Comparison of ENCODE assay signal across 13 cellular contexts in genomic region chr1:116852910-116853309, GRCh38. TPM values are rescaled to one million over a fixed set of nuclear protein-coding genes. Genes with fewer than 3 reads are reported as not detected.
DNase-seq lines count a peak whose midpoint lies in the region; ATAC-seq and TF ChIP-seq lines count a peak whose summit lies in the region.
"Had no signal": no experiment of that assay in that cellular context is flagged by ENCODE, and none has a peak within 500 bp of the region (broad histone marks: within the 10 kb centered on the region; RNA-seq: fewer than 3 reads in every experiment).

No MANE protein-coding gene starts in this region.

- H3K4me3 ChIP-seq in mesodermal cell (ENCODE audit: extremely low read depth, insufficient read depth, low read length, poor library complexity, severe bottlenecking), result no peak overlapping the region
- H3K4me3 ChIP-seq: cardiac muscle cell, SJSA1 had no signal

- H3K9me3 Mint-ChIP-seq in chondrocyte (ENCODE audit: low read depth), result no peaks in the 10 kb centered on the region

- peaks cover 68% of the 10 kb centered on the region for H3K4me1 ChIP-seq in mesodermal cell (ENCODE audit: control insufficient read depth, insufficient read depth, low read length, poor library complexity, severe bottlenecking)
- H3K4me1 ChIP-seq: SJSA1 had no signal

- WGBS in mesodermal cell (ENCODE audit: insufficient coverage in 2 of 2), 2 experiments, result 60 to 73% methylated on average over 1 of the region's 3 CpGs

- H3K4me1 Mint-ChIP-seq in chondrocyte (ENCODE audit: low read depth), result peaks cover 80% of the 10 kb centered on the region

- no peaks in the 10 kb centered on the region for H3K36me3 Mint-ChIP-seq in chondrocyte (ENCODE audit: low read depth)

- H3K27ac ChIP-seq in mesodermal cell (ENCODE audit: low read depth, low read length, severe bottlenecking), result peak overlapping the region; percentile 88
- H3K27ac ChIP-seq: SJSA1 had no signal

- no peak for ATAC-seq in HG03025 (IDR thresholded peaks at IDR 0.05; ENCODE audit: low FRiP score, unreplicated experiment)

- peak overlapping the region; percentile 94 for H3K27ac Mint-ChIP-seq in chondrocyte (ENCODE audit: unreplicated experiment)

- H3K27me3 Mint-ChIP-seq in chondrocyte (ENCODE audit: low read depth), result no peaks in the 10 kb centered on the region

- no peaks in the 10 kb centered on the region for H3K36me3 ChIP-seq in mesodermal cell (ENCODE audit: control insufficient read depth, insufficient read depth, low read length)
- H3K36me3 ChIP-seq: cardiac muscle cell, SJSA1 had no signal

- no peak overlapping the region for H3K4me3 Mint-ChIP-seq in chondrocyte (ENCODE audit: unreplicated experiment)

- no peaks in the 10 kb centered on the region for H3K9me3 ChIP-seq in mesodermal cell (ENCODE audit: control insufficient read depth, low read length)
- H3K9me3 ChIP-seq: SJSA1 had no signal

- DNase-seq in Daoy (ENCODE audit: low read depth) (peak; percentile 91), NCI-H146 treated with DMSO at 0.1 percent for 48 hours (lab: John Stamatoyannopoulos, UW; ENCODE audit: unreplicated experiment) (peak; percentile 5), chondrocyte (ENCODE audit: low spot score) (no peak), HuH-7 (ENCODE audit: low spot score) (no peak), HCEC 1CT (no peak), T-helper 2 cell (no peak)
- DNase-seq: activated CD4-positive, alpha-beta T cell treated with anti-CD3 and anti-CD28 coated beads for 1 hour; left cardiac atrium; NCI-H1105 had no signal

- no peak for TF ChIP-seq CTCF in chondrocyte (IDR thresholded peaks at IDR 0.05)

RNA-seq across cellular contexts. Expression of gene PTGFRN, which starts 56.8 kb away (rescaled TPM):
- total RNA-seq in Daoy (2014; rRNA removed; shearing (Covaris generic)), result 177 and 219 TPM in 2 replicates
- 79.7 to 123 TPM (median 117 TPM) in 3 replicates for total RNA-seq in chondrocyte
- 62.6 TPM for polyA plus RNA-seq in mesodermal cell (2013, experiment 1 of 2)
- polyA plus RNA-seq in mesodermal cell (2013, experiment 2 of 2), result 59.5 TPM

Comparison
In these comparisons a context has a peak if more than half of its experiments do, and no peak if none do; other contexts are left out.
1. DNase-seq: peak in Daoy (single experiment) and NCI-H146 treated with DMSO at 0.1 percent for 48 hours (single experiment); none in chondrocyte (single experiment), HuH-7 (single experiment), HCEC 1CT (single experiment) and T-helper 2 cell (0 of 5).